In the genomic region with DNA sequence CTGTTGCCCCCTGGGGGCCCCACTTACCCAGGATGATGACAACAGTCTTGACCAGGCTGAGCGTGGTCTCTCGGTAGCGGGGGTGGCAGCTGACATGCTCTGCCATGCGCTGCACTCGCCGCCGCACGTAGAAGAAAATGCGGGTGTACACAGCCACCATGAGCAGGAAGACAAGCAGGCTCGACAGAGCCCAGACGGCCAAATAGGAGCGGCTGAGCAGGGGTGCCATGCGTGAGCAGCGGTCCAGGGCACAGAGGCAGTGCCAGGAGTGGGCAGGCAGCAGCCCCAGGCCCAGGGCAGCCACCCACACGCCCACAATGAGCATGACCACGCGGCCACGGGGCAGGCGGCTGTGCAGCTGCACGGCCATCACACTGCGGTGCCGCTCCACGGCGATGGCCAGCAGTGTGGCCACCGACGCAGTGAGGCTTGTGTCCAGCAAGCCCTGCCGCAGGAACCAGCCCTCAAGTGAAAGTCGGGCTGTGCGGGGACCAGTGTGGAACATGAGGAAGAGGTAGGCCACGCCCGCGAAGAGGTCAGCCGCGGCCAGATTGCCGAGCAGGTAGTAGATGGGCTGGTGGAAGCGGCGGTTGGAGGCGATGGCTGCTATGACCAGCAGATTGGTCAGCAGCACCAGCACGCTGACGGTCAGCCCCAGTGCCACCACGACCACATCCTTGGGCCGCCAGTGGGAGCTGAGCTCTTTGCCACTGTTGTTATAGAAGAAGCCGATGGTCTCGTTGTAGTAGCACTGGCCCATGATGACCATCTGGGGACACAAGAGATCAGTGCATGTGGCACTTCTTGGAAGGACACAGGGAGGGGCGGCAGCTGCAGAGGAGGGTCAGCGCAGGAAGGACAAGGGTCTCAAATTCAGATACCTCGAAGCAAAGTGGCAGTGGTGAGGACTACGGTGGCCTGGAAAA, we compare ENCODE assay signal across 10 cellular contexts. TPM values are rescaled to one million over a fixed set of nuclear protein-coding genes. Genes with fewer than 3 reads are reported as not detected.
DNase-seq lines count a peak whose midpoint lies in the region; ATAC-seq, FAIRE-seq and TF ChIP-seq lines count a peak whose summit lies in the region.
"Had no signal": no experiment of that assay in that cellular context is flagged by ENCODE, and none has a peak within 500 bp of the region (broad histone marks: within the 10 kb centered on the region; RNA-seq: fewer than 3 reads in every experiment).

No MANE protein-coding gene starts in this region.

- no peak overlapping the region for H4K91ac ChIP-seq in H9 (ENCODE audit: insufficient read length, low read depth, low read length)

- H3K36me3 ChIP-seq in astrocyte (ENCODE audit: insufficient read depth, low read length): no peaks in the 10 kb centered on the region
- H3K36me3 ChIP-seq in mesendoderm (ENCODE audit: control insufficient read depth, insufficient read depth, low read length): peaks cover 4% of the 10 kb centered on the region

- H3K79me2 ChIP-seq in H9 (ENCODE audit: insufficient read depth, low read length): peaks cover 2% of the 10 kb centered on the region; the same call in 1 of the 2 replicates
- no peaks in the 10 kb centered on the region for H3K79me2 ChIP-seq in astrocyte (ENCODE audit: insufficient read depth, low read length)
- H3K79me2 ChIP-seq in mesendoderm (ENCODE audit: control insufficient read depth, insufficient read depth, low read length): no peaks in the 10 kb centered on the region

- H3K27ac ChIP-seq in H9 (ENCODE audit: insufficient read length, low read depth, low read length) (no peak overlapping the region), astrocyte (ENCODE audit: low read depth, low read length) (no peak overlapping the region), mesendoderm (ENCODE audit: low read depth, low read length) (no peak overlapping the region)

- H3K23ac ChIP-seq in H9 (ENCODE audit: insufficient read length, low read depth, low read length) (no peak overlapping the region), mesendoderm (ENCODE audit: low read length) (no peak overlapping the region)

- H3K4me2 ChIP-seq in H9 (ENCODE audit: insufficient read depth, insufficient read length, low read length) (peak overlapping the region; percentile 68), astrocyte (ENCODE audit: low read length) (no peak overlapping the region), mesendoderm (ENCODE audit: low read length) (peak overlapping the region; percentile 51)

- WGBS in H9 (ENCODE audit: extremely low coverage, insufficient read length, low lambda C conversion rate): no CpG with 5 or more reads among the region's 48 CpGs
- no CpG with 5 or more reads among the region's 48 CpGs for WGBS in mesendoderm (ENCODE audit: extremely low coverage, insufficient coverage, low lambda C conversion rate)

- H2BK15ac ChIP-seq in H9 (ENCODE audit: low read depth, low read length): no peak overlapping the region
- no peak overlapping the region for H2BK15ac ChIP-seq in mesendoderm (replicated peaks; ENCODE audit: low read depth)

- H3K27me3 Mint-ChIP-seq in H9 (ENCODE audit: low read depth) (peaks cover 3% of the 10 kb centered on the region; the same call in 1 of the 2 replicates), astrocyte (ENCODE audit: low read depth, unreplicated experiment) (no peaks in the 10 kb centered on the region)

- H3K4ac ChIP-seq in H9 (ENCODE audit: low read depth, low read length) (no peak overlapping the region), mesendoderm (ENCODE audit: low read depth, low read length) (no peak overlapping the region)

- no peak overlapping the region for H3T11ph ChIP-seq in H9 (ENCODE audit: low read length)

- DNase-seq in 8988T (peak; percentile 23), H9 (no peak), astrocyte (ENCODE audit: low read depth) (no peak), mesendoderm (no peak), left lobe of liver (ENCODE audit: low spot score) (no peak), NK-92 (lab: John Stamatoyannopoulos, UW; ENCODE audit: unreplicated experiment) (no peak)

- no peaks in the 10 kb centered on the region for H3K79me1 ChIP-seq in H9 (ENCODE audit: insufficient read depth, low read depth, low read length, poor library complexity, severe bottlenecking)
- H3K79me1 ChIP-seq in mesendoderm (ENCODE audit: low read length): peaks cover 11% of the 10 kb centered on the region

- no peak overlapping the region for H4K8ac ChIP-seq in H9 (replicated peaks; ENCODE audit: insufficient read length, low read depth, low read length)
- H4K8ac ChIP-seq in mesendoderm (ENCODE audit: low read depth, low read length): no peak overlapping the region

- no peak overlapping the region for H2BK5ac ChIP-seq in H9 (ENCODE audit: insufficient read length, low read length)
- no peak overlapping the region for H2BK5ac ChIP-seq in mesendoderm (ENCODE audit: low read length)

- no peak overlapping the region; the same call in 1 of the 2 replicates for H3K14ac ChIP-seq in H9 (ENCODE audit: insufficient read depth, low read length)

- ATAC-seq in left lobe of liver (no peak), HG02852 (IDR thresholded peaks at IDR 0.05; ENCODE audit: unreplicated experiment) (no peak), HG03460 (IDR thresholded peaks at IDR 0.05; ENCODE audit: unreplicated experiment) (no peak)

- H2AK5ac ChIP-seq in H9 (ENCODE audit: insufficient read length, low read length) (no peak overlapping the region), mesendoderm (ENCODE audit: low read length) (no peak overlapping the region)

- H3K27ac Mint-ChIP-seq in H9 (peak overlapping the region in 1 of 3 experiments; percentile 95; a peak in 2 of 7 replicates), astrocyte (ENCODE audit: unreplicated experiment) (peak overlapping the region; percentile 87)

- no peak overlapping the region for H3K18ac ChIP-seq in H9 (ENCODE audit: insufficient read length, low read depth, low read length)
- no peak overlapping the region for H3K18ac ChIP-seq in mesendoderm (ENCODE audit: low read length)

- peak overlapping the region; percentile 87 to 98 for H3K4me3 Mint-ChIP-seq in H9
- peak overlapping the region; percentile 89 for H3K4me3 Mint-ChIP-seq in astrocyte (ENCODE audit: unreplicated experiment)

- peaks cover 3% of the 10 kb centered on the region; the same call in 1 of the 2 replicates for H3K4me1 ChIP-seq in H9 (ENCODE audit: insufficient read depth, low read length)
- H3K4me1 ChIP-seq in astrocyte (ENCODE audit: insufficient read depth, low read length): peaks cover 12% of the 10 kb centered on the region
- H3K4me1 ChIP-seq in mesendoderm (ENCODE audit: control insufficient read depth, low read depth, low read length): peaks cover 6% of the 10 kb centered on the region

- no peak overlapping the region for H2BK12ac ChIP-seq in H9 (ENCODE audit: insufficient read length, low read depth, low read length)

- FAIRE-seq in astrocyte (lab: Jason Lieb, UNC): no peak
- FAIRE-seq: endometrium had no signal

- H3K56ac ChIP-seq in H9 (ENCODE audit: insufficient read length, low read depth, low read length) (no peak overlapping the region), mesendoderm (ENCODE audit: low read length) (peak overlapping the region; percentile 85)

- H4K5ac ChIP-seq in H9 (ENCODE audit: insufficient read length, low read depth, low read length) (no peak overlapping the region), mesendoderm (ENCODE audit: low read length) (no peak overlapping the region)

- no peak overlapping the region for H2BK20ac ChIP-seq in H9 (ENCODE audit: low read depth, low read length, poor library complexity, severe bottlenecking)

- H3K23me2 ChIP-seq in H9 (ENCODE audit: insufficient read length, low read depth, low read length, poor library complexity, severe bottlenecking): peaks cover 10% of the 10 kb centered on the region

- H4K20me1 ChIP-seq in H9 (ENCODE audit: control insufficient read depth, insufficient read depth, insufficient read length) (peaks cover 2% of the 10 kb centered on the region), astrocyte (ENCODE audit: insufficient read depth, low read length) (no peaks in the 10 kb centered on the region)

- H3K4me3 ChIP-seq in astrocyte (ENCODE audit: insufficient read depth, low read depth, low read length): no peak overlapping the region
- H3K4me3 ChIP-seq in mesendoderm (ENCODE audit: low read length): peak overlapping the region; percentile 81

- H3K36me3 Mint-ChIP-seq in H9 (ENCODE audit: insufficient read depth in 1 of 3, low read depth in 3 of 3): peaks cover 21 to 36% (median 30%) of the 10 kb centered on the region in 3 experiments; a peak in 6 of 7 replicates
- H3K36me3 Mint-ChIP-seq in astrocyte (ENCODE audit: low read depth, unreplicated experiment): peaks cover 16% of the 10 kb centered on the region

- no peaks in the 10 kb centered on the region for H3K27me3 ChIP-seq in H9 (ENCODE audit: insufficient read depth, low read length)
- no peaks in the 10 kb centered on the region for H3K27me3 ChIP-seq in astrocyte (ENCODE audit: insufficient read depth, low read length)
- H3K27me3 ChIP-seq in mesendoderm (ENCODE audit: insufficient read depth, low read length, poor library complexity): no peaks in the 10 kb centered on the region

- TF ChIP-seq CTCF in H9 (conservative IDR thresholded peaks at IDR 0.05) (no peak), astrocyte (IDR thresholded peaks at IDR 0.05; ENCODE audit: insufficient read depth, low read depth, low read length) (no peak)

- H3K9me3 ChIP-seq in H9 (ENCODE audit: control insufficient read depth, low read depth, low read length): no peaks in the 10 kb centered on the region
- no peaks in the 10 kb centered on the region for H3K9me3 ChIP-seq in astrocyte (ENCODE audit: insufficient read depth, low read depth, low read length)

- peak overlapping the region; percentile 32 for H3K9ac ChIP-seq in H9 (ENCODE audit: extremely low read depth, insufficient read length, low read length)
- no peak overlapping the region for H3K9ac ChIP-seq in astrocyte (ENCODE audit: low read length)
- peak overlapping the region; percentile 92 for H3K9ac ChIP-seq in mesendoderm (ENCODE audit: low read length)

- peaks cover 16 to 20% of the 10 kb centered on the region in 2 experiments for H3K4me1 Mint-ChIP-seq in H9
- no peaks in the 10 kb centered on the region for H3K4me1 Mint-ChIP-seq in astrocyte (ENCODE audit: low read depth, unreplicated experiment)

- H2AFZ ChIP-seq in H9 (ENCODE audit: low read length): no peak overlapping the region
- no peak overlapping the region for H2AFZ ChIP-seq in astrocyte (ENCODE audit: low read depth, low read length)

- H2BK120ac ChIP-seq in H9 (ENCODE audit: low read depth, low read length, poor library complexity, severe bottlenecking) (no peak overlapping the region), mesendoderm (ENCODE audit: low read depth, low read length) (no peak overlapping the region)

- H3K9me3 Mint-ChIP-seq in H9 (no peaks in the 10 kb centered on the region), astrocyte (ENCODE audit: unreplicated experiment) (no peaks in the 10 kb centered on the region)

RNA-seq across cellular contexts. Expression of gene LPAR2, which starts 1.2 kb away (rescaled TPM):
- 49.5 and 51.8 TPM in 2 replicates for total RNA-seq in H9 (2021)
- total RNA-seq in astrocyte: 16.7 and 20.1 TPM in 2 replicates
- 47.8 TPM for polyA plus RNA-seq in mesendoderm (2013, experiment 1 of 2)
- 47.7 TPM for polyA plus RNA-seq in mesendoderm (2013, experiment 2 of 2)
- 1.3 TPM for total RNA-seq in left lobe of liver

RNA-seq across cellular contexts. Expression of gene PBX4, which starts 8.3 kb away (rescaled TPM):
- total RNA-seq in H9 (2021) (2.4 and 3.3 TPM in 2 replicates), astrocyte (0.75 and 0.93 TPM in 2 replicates), left lobe of liver (0.18 TPM)
- polyA plus RNA-seq in mesendoderm (2013, experiment 1 of 2): 1.0 TPM
- 1.2 TPM for polyA plus RNA-seq in mesendoderm (2013, experiment 2 of 2)
- total RNA-seq: lung microvascular endothelial cell had no signal

RNA-seq across cellular contexts. Expression of gene GMIP, which starts 16.7 kb away (rescaled TPM):
- total RNA-seq in H9 (2021) (12.7 and 13.4 TPM in 2 replicates), astrocyte (30.7 and 32.4 TPM in 2 replicates), left lobe of liver (3.7 TPM)
- 10.4 TPM for polyA plus RNA-seq in mesendoderm (2013, experiment 1 of 2)
- 10.4 TPM for polyA plus RNA-seq in mesendoderm (2013, experiment 2 of 2)

RNA-seq across cellular contexts. Expression of gene ATP13A1, which starts 36.7 kb away (rescaled TPM):
- total RNA-seq in H9 (2021): 67.8 and 73.1 TPM in 2 replicates
- 65.2 and 71.7 TPM in 2 replicates for total RNA-seq in astrocyte
- 37.8 TPM for polyA plus RNA-seq in mesendoderm (2013, experiment 1 of 2)
- 36.4 TPM for polyA plus RNA-seq in mesendoderm (2013, experiment 2 of 2)
- 34.2 TPM for total RNA-seq in left lobe of liver

RNA-seq across cellular contexts. Expression of gene ZNF101, which starts 41.9 kb away (rescaled TPM):
- total RNA-seq in H9 (2021) (46.9 and 57.0 TPM in 2 replicates), astrocyte (8.9 and 9.3 TPM in 2 replicates), left lobe of liver (3.4 TPM)
- 38.5 TPM for polyA plus RNA-seq in mesendoderm (2013, experiment 1 of 2)
- polyA plus RNA-seq in mesendoderm (2013, experiment 2 of 2): 35.3 TPM
